ENCODE assay signal across 1 cellular context in genomic region chr19:37172368-37173366, GRCh38.
TF ChIP-seq lines count a peak whose summit lies in the region.

Gene ZNF585A (minus strand): TSS chr19:37172695. CDS start chr19:37169910, 2,785 bp downstream.

TF ChIP-seq in IMR-90, 13 proteins besides CTCF, POLR2A, EP300 and RAD21 (continued from another document):
- no peak for TF ChIP-seq CEBPB (IDR thresholded peaks at IDR 0.05; ENCODE audit: low read depth, low read length)
- TF ChIP-seq MXI1 (IDR thresholded peaks at IDR 0.05; ENCODE audit: borderline replicate concordance, low read depth, low read length), result no peak; the same call in 1 of the 2 replicates
- no peak for TF ChIP-seq FOS (IDR thresholded peaks at IDR 0.05; ENCODE audit: low read depth, low read length)
- no peak for TF ChIP-seq MAZ (IDR thresholded peaks at IDR 0.05; ENCODE audit: borderline replicate concordance, low read depth, low read length)
TF ChIP-seq in IMR-90: peak in this region for 0.
